1 cellular context compared by ENCODE assay signal in the genomic region with DNA sequence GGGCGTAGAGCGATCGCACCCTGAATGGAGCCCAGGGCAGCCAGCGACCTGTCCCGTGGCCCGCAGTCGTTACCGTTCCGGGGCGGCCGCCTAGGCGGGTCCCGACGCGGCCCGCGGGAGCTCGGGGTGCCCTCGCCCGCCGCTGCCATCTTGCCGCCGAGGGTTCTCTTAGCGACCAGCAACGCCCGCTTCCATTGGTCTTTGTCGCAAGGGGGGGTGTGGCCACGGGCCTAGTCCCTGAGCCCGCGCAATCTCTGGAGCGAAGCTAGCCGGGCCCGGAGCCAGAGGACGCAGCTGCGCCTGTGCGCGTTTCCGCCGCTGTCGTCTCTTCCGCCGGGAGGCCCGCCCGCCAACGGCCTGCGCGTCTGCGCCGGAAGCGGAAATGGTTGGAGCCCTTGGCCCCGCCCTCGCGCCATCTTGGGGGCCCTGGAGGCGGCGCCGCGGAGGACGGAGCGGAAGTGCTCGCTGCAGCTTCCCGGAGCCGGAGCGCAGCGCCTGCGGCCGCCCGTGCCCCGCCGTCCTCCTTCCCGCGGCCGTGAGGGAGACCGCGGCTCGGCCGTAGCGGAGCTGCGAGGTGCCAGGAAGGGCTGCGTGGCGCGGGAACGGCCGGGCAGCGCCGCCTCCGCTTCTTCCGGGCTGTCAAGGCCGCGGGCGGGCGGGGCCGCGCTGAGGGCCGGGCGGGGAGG.
TF ChIP-seq lines count a peak whose summit lies in the region.

A gene (minus strand): TSS at position 170 of the 686 bp plus-strand sequence. CDS start 21 bp downstream, at position 149.
A gene with protein sequence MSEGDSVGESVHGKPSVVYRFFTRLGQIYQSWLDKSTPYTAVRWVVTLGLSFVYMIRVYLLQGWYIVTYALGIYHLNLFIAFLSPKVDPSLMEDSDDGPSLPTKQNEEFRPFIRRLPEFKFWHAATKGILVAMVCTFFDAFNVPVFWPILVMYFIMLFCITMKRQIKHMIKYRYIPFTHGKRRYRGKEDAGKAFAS (plus strand): TSS at position 457 of the 686 bp plus-strand sequence. CDS start 3,950 bp downstream, outside the sequence.

TF ChIP-seq in HepG2, 621 proteins besides CTCF, POLR2A, EP300 and RAD21 (continued from another document and continues in another):
- TF ChIP-seq TGIF2 (CRISPR knock-in tag; IDR thresholded peaks at IDR 0.05) (no peak), ZNF138 (CRISPR knock-in tag; IDR thresholded peaks at IDR 0.05; ENCODE audit: low read depth) (no peak), JARID2 (CRISPR knock-in tag; IDR thresholded peaks at IDR 0.05; ENCODE audit: insufficient replicate concordance) (no peak), ZNF431 (CRISPR knock-in tag; IDR thresholded peaks at IDR 0.05; ENCODE audit: borderline replicate concordance, low read depth) (no peak; the same call in 1 of the 2 replicates), ZNF205 (CRISPR knock-in tag; IDR thresholded peaks at IDR 0.05) (no peak; the same call in 1 of the 2 replicates), ZSCAN31 (CRISPR knock-in tag; IDR thresholded peaks at IDR 0.05; ENCODE audit: low read depth) (no peak), ZNF616 (CRISPR knock-in tag; IDR thresholded peaks at IDR 0.05; ENCODE audit: low read depth) (no peak), ZNF720 (CRISPR knock-in tag; IDR thresholded peaks at IDR 0.05) (no peak), ZFP36 (IDR thresholded peaks at IDR 0.05; ENCODE audit: borderline replicate concordance, low read depth, low read length, partially characterized antibody) (no peak), RCOR2 (CRISPR knock-in tag; IDR thresholded peaks at IDR 0.05) (no peak), NR2F1 (CRISPR knock-in tag; IDR thresholded peaks at IDR 0.05) (no peak), ZNF253 (CRISPR knock-in tag; IDR thresholded peaks at IDR 0.05; ENCODE audit: borderline replicate concordance) (no peak), ZNF678 (CRISPR knock-in tag; IDR thresholded peaks at IDR 0.05) (no peak), ZNF530 (CRISPR knock-in tag; IDR thresholded peaks at IDR 0.05; ENCODE audit: low read depth) (no peak), TAF1 (CRISPR knock-in tag; IDR thresholded peaks at IDR 0.05) (peak; percentile 77; the same call in 1 of the 2 replicates), HIVEP1 (CRISPR knock-in tag; IDR thresholded peaks at IDR 0.05) (peak; percentile 54; the same call in 1 of the 2 replicates), ZNF670 (CRISPR knock-in tag; IDR thresholded peaks at IDR 0.05; ENCODE audit: borderline replicate concordance) (peak; percentile 77; the same call in 1 of the 2 replicates), NKX3-1 (CRISPR knock-in tag; IDR thresholded peaks at IDR 0.05) (peak; percentile 59; the same call in 1 of the 2 replicates), ZNF20 (CRISPR knock-in tag; IDR thresholded peaks at IDR 0.05) (no peak), SIX1 (CRISPR knock-in tag; IDR thresholded peaks at IDR 0.05; ENCODE audit: borderline replicate concordance) (no peak), SNRNP70 (IDR thresholded peaks at IDR 0.05; ENCODE audit: low read depth, low read length) (no peak), ZNF747 (CRISPR knock-in tag; IDR thresholded peaks at IDR 0.05; ENCODE audit: borderline replicate concordance) (no peak), ATM (IDR thresholded peaks at IDR 0.05; ENCODE audit: borderline replicate concordance) (no peak), ZSCAN25 (CRISPR knock-in tag; IDR thresholded peaks at IDR 0.05) (no peak), ZNF230 (CRISPR knock-in tag; IDR thresholded peaks at IDR 0.05) (0 out of 2 replicates have a peak, but pooled peaks have one; percentile 31), EHMT2 (IDR thresholded peaks at IDR 0.05; ENCODE audit: borderline replicate concordance, low read depth, low read length) (no peak), MEIS1 (CRISPR knock-in tag; IDR thresholded peaks at IDR 0.05; ENCODE audit: borderline replicate concordance) (peak; percentile 62)
- TF ChIP-seq, protein P1, sequence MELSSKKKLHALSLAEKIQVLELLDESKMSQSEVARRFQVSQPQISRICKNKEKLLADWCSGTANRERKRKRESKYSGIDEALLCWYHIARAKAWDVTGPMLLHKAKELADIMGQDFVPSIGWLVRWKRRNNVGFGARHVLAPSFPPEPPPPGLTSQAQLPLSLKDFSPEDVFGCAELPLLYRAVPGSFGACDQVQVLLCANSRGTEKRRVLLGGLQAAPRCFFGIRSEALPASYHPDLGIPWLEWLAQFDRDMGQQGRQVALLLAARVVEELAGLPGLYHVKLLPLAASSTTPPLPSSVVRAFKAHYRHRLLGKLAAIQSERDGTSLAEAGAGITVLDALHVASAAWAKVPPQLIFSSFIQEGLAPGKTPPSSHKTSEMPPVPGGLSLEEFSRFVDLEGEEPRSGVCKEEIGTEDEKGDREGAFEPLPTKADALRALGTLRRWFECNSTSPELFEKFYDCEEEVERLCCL (CRISPR knock-in tag; IDR thresholded peaks at IDR 0.05; ENCODE audit: borderline replicate concordance), result no peak
- TF ChIP-seq, protein P2, sequence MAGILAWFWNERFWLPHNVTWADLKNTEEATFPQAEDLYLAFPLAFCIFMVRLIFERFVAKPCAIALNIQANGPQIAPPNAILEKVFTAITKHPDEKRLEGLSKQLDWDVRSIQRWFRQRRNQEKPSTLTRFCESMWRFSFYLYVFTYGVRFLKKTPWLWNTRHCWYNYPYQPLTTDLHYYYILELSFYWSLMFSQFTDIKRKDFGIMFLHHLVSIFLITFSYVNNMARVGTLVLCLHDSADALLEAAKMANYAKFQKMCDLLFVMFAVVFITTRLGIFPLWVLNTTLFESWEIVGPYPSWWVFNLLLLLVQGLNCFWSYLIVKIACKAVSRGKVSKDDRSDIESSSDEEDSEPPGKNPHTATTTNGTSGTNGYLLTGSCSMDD (CRISPR knock-in tag; IDR thresholded peaks at IDR 0.05), result no peak
- TF ChIP-seq, protein P3, sequence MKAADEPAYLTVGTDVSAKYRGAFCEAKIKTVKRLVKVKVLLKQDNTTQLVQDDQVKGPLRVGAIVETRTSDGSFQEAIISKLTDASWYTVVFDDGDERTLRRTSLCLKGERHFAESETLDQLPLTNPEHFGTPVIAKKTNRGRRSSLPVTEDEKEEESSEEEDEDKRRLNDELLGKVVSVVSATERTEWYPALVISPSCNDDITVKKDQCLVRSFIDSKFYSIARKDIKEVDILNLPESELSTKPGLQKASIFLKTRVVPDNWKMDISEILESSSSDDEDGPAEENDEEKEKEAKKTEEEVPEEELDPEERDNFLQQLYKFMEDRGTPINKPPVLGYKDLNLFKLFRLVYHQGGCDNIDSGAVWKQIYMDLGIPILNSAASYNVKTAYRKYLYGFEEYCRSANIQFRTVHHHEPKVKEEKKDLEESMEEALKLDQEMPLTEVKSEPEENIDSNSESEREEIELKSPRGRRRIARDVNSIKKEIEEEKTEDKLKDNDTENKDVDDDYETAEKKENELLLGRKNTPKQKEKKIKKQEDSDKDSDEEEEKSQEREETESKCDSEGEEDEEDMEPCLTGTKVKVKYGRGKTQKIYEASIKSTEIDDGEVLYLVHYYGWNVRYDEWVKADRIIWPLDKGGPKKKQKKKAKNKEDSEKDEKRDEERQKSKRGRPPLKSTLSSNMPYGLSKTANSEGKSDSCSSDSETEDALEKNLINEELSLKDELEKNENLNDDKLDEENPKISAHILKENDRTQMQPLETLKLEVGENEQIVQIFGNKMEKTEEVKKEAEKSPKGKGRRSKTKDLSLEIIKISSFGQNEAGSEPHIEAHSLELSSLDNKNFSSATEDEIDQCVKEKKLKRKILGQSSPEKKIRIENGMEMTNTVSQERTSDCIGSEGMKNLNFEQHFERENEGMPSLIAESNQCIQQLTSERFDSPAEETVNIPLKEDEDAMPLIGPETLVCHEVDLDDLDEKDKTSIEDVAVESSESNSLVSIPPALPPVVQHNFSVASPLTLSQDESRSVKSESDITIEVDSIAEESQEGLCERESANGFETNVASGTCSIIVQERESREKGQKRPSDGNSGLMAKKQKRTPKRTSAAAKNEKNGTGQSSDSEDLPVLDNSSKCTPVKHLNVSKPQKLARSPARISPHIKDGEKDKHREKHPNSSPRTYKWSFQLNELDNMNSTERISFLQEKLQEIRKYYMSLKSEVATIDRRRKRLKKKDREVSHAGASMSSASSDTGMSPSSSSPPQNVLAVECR (CRISPR knock-in tag; IDR thresholded peaks at IDR 0.05; ENCODE audit: borderline replicate concordance), result peak; percentile 98
- TF ChIP-seq, protein P4, sequence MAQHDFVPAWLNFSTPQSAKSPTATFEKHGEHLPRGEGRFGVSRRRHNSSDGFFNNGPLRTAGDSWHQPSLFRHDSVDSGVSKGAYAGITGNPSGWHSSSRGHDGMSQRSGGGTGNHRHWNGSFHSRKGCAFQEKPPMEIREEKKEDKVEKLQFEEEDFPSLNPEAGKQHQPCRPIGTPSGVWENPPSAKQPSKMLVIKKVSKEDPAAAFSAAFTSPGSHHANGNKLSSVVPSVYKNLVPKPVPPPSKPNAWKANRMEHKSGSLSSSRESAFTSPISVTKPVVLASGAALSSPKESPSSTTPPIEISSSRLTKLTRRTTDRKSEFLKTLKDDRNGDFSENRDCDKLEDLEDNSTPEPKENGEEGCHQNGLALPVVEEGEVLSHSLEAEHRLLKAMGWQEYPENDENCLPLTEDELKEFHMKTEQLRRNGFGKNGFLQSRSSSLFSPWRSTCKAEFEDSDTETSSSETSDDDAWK (CRISPR knock-in tag; IDR thresholded peaks at IDR 0.05), result no peak
- TF ChIP-seq, protein P5, sequence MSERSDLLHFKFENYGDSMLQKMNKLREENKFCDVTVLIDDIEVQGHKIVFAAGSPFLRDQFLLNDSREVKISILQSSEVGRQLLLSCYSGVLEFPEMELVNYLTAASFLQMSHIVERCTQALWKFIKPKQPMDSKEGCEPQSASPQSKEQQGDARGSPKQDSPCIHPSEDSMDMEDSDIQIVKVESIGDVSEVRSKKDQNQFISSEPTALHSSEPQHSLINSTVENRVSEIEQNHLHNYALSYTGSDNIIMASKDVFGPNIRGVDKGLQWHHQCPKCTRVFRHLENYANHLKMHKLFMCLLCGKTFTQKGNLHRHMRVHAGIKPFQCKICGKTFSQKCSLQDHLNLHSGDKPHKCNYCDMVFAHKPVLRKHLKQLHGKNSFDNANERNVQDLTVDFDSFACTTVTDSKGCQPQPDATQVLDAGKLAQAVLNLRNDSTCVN (CRISPR knock-in tag; IDR thresholded peaks at IDR 0.05; ENCODE audit: borderline replicate concordance), result no peak; the same call in 1 of the 2 replicates
- TF ChIP-seq, protein P6, sequence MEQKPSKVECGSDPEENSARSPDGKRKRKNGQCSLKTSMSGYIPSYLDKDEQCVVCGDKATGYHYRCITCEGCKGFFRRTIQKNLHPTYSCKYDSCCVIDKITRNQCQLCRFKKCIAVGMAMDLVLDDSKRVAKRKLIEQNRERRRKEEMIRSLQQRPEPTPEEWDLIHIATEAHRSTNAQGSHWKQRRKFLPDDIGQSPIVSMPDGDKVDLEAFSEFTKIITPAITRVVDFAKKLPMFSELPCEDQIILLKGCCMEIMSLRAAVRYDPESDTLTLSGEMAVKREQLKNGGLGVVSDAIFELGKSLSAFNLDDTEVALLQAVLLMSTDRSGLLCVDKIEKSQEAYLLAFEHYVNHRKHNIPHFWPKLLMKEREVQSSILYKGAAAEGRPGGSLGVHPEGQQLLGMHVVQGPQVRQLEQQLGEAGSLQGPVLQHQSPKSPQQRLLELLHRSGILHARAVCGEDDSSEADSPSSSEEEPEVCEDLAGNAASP (CRISPR knock-in tag; IDR thresholded peaks at IDR 0.05; ENCODE audit: borderline replicate concordance), result no peak
- TF ChIP-seq, protein P7, sequence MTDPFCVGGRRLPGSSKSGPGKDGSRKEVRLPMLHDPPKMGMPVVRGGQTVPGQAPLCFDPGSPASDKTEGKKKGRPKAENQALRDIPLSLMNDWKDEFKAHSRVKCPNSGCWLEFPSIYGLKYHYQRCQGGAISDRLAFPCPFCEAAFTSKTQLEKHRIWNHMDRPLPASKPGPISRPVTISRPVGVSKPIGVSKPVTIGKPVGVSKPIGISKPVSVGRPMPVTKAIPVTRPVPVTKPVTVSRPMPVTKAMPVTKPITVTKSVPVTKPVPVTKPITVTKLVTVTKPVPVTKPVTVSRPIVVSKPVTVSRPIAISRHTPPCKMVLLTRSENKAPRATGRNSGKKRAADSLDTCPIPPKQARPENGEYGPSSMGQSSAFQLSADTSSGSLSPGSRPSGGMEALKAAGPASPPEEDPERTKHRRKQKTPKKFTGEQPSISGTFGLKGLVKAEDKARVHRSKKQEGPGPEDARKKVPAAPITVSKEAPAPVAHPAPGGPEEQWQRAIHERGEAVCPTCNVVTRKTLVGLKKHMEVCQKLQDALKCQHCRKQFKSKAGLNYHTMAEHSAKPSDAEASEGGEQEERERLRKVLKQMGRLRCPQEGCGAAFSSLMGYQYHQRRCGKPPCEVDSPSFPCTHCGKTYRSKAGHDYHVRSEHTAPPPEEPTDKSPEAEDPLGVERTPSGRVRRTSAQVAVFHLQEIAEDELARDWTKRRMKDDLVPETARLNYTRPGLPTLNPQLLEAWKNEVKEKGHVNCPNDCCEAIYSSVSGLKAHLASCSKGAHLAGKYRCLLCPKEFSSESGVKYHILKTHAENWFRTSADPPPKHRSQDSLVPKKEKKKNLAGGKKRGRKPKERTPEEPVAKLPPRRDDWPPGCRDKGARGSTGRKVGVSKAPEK (CRISPR knock-in tag; IDR thresholded peaks at IDR 0.05; ENCODE audit: borderline replicate concordance), result no peak
- TF ChIP-seq, protein P8, sequence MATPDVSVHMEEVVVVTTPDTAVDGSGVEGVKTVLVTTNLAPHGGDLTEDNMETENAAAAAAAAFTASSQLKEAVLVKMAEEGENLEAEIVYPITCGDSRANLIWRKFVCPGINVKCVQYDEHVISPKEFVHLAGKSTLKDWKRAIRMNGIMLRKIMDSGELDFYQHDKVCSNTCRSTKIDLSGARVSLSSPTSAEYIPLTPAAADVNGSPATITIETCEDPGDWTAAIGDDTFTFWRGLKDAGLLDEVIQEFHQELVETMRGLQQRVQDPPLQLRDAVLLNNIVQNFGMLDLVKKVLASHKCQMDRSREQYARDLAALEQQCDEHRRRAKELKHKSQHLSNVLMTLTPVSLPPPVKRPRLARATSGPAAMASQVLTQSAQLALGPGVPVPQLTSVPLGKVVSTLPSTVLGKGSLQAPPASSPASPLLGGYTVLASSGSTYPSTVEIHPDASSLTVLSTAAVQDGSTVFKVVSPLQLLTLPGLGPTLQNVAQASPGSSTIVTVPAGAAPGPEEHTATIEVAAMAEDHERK (CRISPR knock-in tag; IDR thresholded peaks at IDR 0.05; ENCODE audit: low read depth), result peak; percentile 79
- TF ChIP-seq, protein P9, sequence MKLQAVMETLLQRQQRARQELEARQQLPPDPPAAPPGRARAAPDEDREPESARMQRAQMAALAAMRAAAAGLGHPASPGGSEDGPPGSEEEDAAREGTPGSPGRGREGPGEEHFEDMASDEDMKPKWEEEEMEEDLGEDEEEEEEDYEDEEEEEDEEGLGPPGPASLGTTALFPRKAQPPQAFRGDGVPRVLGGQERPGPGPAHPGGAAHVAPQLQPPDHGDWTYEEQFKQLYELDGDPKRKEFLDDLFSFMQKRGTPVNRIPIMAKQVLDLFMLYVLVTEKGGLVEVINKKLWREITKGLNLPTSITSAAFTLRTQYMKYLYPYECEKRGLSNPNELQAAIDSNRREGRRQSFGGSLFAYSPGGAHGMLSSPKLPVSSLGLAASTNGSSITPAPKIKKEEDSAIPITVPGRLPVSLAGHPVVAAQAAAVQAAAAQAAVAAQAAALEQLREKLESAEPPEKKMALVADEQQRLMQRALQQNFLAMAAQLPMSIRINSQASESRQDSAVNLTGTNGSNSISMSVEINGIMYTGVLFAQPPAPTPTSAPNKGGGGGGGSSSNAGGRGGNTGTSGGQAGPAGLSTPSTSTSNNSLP (IDR thresholded peaks at IDR 0.05; ENCODE audit: low read depth, low read length), result no peak
- TF ChIP-seq, protein P10, sequence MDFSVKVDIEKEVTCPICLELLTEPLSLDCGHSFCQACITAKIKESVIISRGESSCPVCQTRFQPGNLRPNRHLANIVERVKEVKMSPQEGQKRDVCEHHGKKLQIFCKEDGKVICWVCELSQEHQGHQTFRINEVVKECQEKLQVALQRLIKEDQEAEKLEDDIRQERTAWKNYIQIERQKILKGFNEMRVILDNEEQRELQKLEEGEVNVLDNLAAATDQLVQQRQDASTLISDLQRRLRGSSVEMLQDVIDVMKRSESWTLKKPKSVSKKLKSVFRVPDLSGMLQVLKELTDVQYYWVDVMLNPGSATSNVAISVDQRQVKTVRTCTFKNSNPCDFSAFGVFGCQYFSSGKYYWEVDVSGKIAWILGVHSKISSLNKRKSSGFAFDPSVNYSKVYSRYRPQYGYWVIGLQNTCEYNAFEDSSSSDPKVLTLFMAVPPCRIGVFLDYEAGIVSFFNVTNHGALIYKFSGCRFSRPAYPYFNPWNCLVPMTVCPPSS (IDR thresholded peaks at IDR 0.05), result no peak
